Comparison of ENCODE assay signal across 8 cellular contexts in genomic region chr4:26083987-26084386, GRCh38.
DNase-seq lines count a peak whose midpoint lies in the region; ATAC-seq and TF ChIP-seq lines count a peak whose summit lies in the region.

No MANE protein-coding gene starts in this region.

- no peak for TF ChIP-seq POLR2A in right lobe of liver (IDR thresholded peaks at IDR 0.05)

- POLR2A ChIA-PET in RWPE1 (lab: Yijun Ruan, JAX; ENCODE audit: low non-redundant PET) = no interaction called here

- peaks cover 0 to 12% of the 10 kb centered on the region in 2 donors for H3K27me3 Mint-ChIP-seq in natural killer cell treated with Interleukin-12 subunit alpha and Interleukin-12 subunit beta and Interleukin-15 and Interleukin-18, amount 100 ng/mL, for 72 hours
- H3K27me3 Mint-ChIP-seq in natural killer cell (ENCODE audit: low read depth in 2 of 2) = peaks cover 29 to 57% of the 10 kb centered on the region in 2 donors

- no peak for DNase-seq in natural killer cell treated with Interleukin-12 subunit alpha and Interleukin-12 subunit beta and Interleukin-15 and Interleukin-18, amount 100 ng/mL, for 72 hours (ENCODE audit: low spot score)
- DNase-seq in natural killer cell = no peak
- peak; percentile 86 for DNase-seq in RWPE1 (ENCODE audit: low spot score)
- DNase-seq in lung (ENCODE audit: low spot score) = no peak
- no peak for DNase-seq in CD1c-positive myeloid dendritic cell (ENCODE audit: extremely low spot score)
- no peak for DNase-seq in right lobe of liver
- DNase-seq in DMS114 treated with DMSO at 0.1 percent for 48 hours (lab: John Stamatoyannopoulos, UW; ENCODE audit: unreplicated experiment) = no peak

- TF ChIP-seq CTCF in natural killer cell (IDR thresholded peaks at IDR 0.05) = no peak
- TF ChIP-seq CTCF in RWPE1 (conservative IDR thresholded peaks at IDR 0.05; ENCODE audit: low read depth) = no peak
- TF ChIP-seq CTCF in lung (IDR thresholded peaks at IDR 0.05; ENCODE audit: control extremely low read depth, extremely low read depth) = no peak
- TF ChIP-seq CTCF in right lobe of liver (IDR thresholded peaks at IDR 0.05) = no peak

- H3K4me1 ChIP-seq in lung (ENCODE audit: control insufficient read depth in 2 of 2, insufficient read depth in 2 of 2, low read length in 2 of 2) (peaks cover 0 to 2% of the 10 kb centered on the region in 2 donors), right lobe of liver (no peaks in the 10 kb centered on the region)

- peak in 1 of 2 donors; percentile 17 for ATAC-seq in natural killer cell treated with Interleukin-12 subunit alpha and Interleukin-12 subunit beta and Interleukin-15 and Interleukin-18, amount 100 ng/mL, for 72 hours
- ATAC-seq in natural killer cell (no peak), HG02884 (IDR thresholded peaks at IDR 0.05; ENCODE audit: unreplicated experiment) (peak; percentile 65), lung (ENCODE audit: insufficient read depth, low FRiP score) (peak; percentile 17), right lobe of liver (no peak)

- no peak overlapping the region for H3K4me3 ChIP-seq in lung
- H3K4me3 ChIP-seq in right lobe of liver = no peak overlapping the region

- intact Hi-C loops in natural killer cell (cut with micrococcal nuclease) (no loop called here), right lobe of liver (cut with DNase I) (loop anchor here in 1 of 2 donors (5.0 to 10.0 kb wide), 2 partner anchors 228 to 331 kb away; no protein-coding TSS in a partner anchor)

- peaks cover 64 to 76% of the 10 kb centered on the region in 2 donors for H3K4me1 Mint-ChIP-seq in natural killer cell treated with Interleukin-12 subunit alpha and Interleukin-12 subunit beta and Interleukin-15 and Interleukin-18, amount 100 ng/mL, for 72 hours (ENCODE audit: low read depth in 2 of 2)
- peaks cover 10 to 20% of the 10 kb centered on the region in 2 donors for H3K4me1 Mint-ChIP-seq in natural killer cell

- H3K36me3 ChIP-seq in lung (ENCODE audit: control insufficient read depth in 2 of 2, insufficient read depth in 2 of 2, low read length in 2 of 2) (no peaks in the 10 kb centered on the region), right lobe of liver (no peaks in the 10 kb centered on the region)

- H3K27me3 ChIP-seq in lung (ENCODE audit: control insufficient read depth, insufficient read depth) (peaks cover 2% of the 10 kb centered on the region), right lobe of liver (no peaks in the 10 kb centered on the region)

- no peaks in the 10 kb centered on the region for H3K9me3 ChIP-seq in lung (ENCODE audit: control insufficient read depth in 2 of 2, insufficient read depth in 1 of 2, low read length in 1 of 2)
- H3K9me3 ChIP-seq in right lobe of liver = no peaks in the 10 kb centered on the region

- no peak overlapping the region for H3K27ac ChIP-seq in RWPE1
- H3K27ac ChIP-seq in lung (ENCODE audit: low read depth in 1 of 2, low read length in 1 of 2) = no peak overlapping the region
- no peak overlapping the region for H3K27ac ChIP-seq in right lobe of liver

- 43 to 70% methylated on average over 4 of the region's 4 CpGs for WGBS in lung, 2 donors
- WGBS in right lobe of liver (ENCODE audit: insufficient coverage, low coverage, low lambda C conversion rate, missing lambda C conversion rate) = 66% methylated on average over 3 of the region's 4 CpGs

- peaks cover 14% of the 10 kb centered on the region for H3K36me3 Mint-ChIP-seq in natural killer cell treated with Interleukin-12 subunit alpha and Interleukin-12 subunit beta and Interleukin-15 and Interleukin-18, amount 100 ng/mL, for 72 hours
- no peaks in the 10 kb centered on the region for H3K36me3 Mint-ChIP-seq in natural killer cell

- H3K9me3 Mint-ChIP-seq in natural killer cell treated with Interleukin-12 subunit alpha and Interleukin-12 subunit beta and Interleukin-15 and Interleukin-18, amount 100 ng/mL, for 72 hours = peaks cover 6% of the 10 kb centered on the region
- no peaks in the 10 kb centered on the region for H3K9me3 Mint-ChIP-seq in natural killer cell

- peak overlapping the region; percentile 91 to 98 for H3K27ac Mint-ChIP-seq in natural killer cell treated with Interleukin-12 subunit alpha and Interleukin-12 subunit beta and Interleukin-15 and Interleukin-18, amount 100 ng/mL, for 72 hours
- no peak overlapping the region for H3K27ac Mint-ChIP-seq in natural killer cell

- peak overlapping the region; percentile 31 for H3K4me3 Mint-ChIP-seq in natural killer cell treated with Interleukin-12 subunit alpha and Interleukin-12 subunit beta and Interleukin-15 and Interleukin-18, amount 100 ng/mL, for 72 hours
- no peak overlapping the region for H3K4me3 Mint-ChIP-seq in natural killer cell

- CTCF ChIA-PET in RWPE1 (lab: Yijun Ruan, JAX) = interaction anchor here (1.5 to 2.9 kb wide), 2 partner anchors 152 to 236 kb away, joined by 4 to 10 read pairs; no protein-coding TSS in a partner anchor

Comparison
In these comparisons a context has a peak if more than half of its experiments do, and no peak if none do; other contexts are left out.
1. H3K27ac Mint-ChIP-seq: peak in natural killer cell treated with Interleukin-12 subunit alpha and Interleukin-12 subunit beta and Interleukin-15 and Interleukin-18, amount 100 ng/mL, for 72 hours (2 of 2); none in natural killer cell (0 of 2).
2. ATAC-seq: peak in HG02884 (single experiment) and lung (single experiment); none in natural killer cell (0 of 3) and right lobe of liver (0 of 4).